7 cellular contexts compared by ENCODE assay signal in the genomic region with DNA sequence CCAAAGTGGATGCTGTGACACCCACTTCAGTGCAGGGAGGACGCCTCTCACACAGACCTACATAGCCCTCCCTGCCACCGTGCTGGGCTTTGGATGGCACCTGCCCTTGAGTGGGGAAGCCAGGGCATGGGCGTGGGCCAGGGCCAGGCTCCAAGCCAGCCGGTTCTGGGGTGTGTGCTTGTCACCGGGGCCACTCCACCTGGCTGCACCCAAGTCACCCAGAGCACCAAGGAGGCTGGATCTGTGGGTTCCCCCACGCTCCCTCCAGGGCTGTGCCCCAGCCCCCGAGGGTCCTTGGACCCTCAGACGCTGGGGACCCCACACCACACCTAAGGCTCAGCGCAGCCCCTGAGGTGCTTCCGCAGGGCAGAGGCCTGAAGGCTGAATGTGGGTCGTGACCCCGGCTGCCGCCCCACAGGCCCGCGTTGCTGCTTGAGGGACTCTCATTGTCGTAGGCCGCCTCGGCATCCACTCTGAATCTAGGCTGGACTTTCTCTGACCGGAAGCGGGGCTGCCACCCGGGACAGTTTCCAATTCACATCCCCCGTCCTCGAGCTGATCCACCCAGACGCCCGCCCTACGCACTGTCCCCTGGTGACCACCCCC.
DNase-seq lines count a peak whose midpoint lies in the region; TF ChIP-seq lines count a peak whose summit lies in the region.
"Had no signal": no experiment of that assay in that cellular context is flagged by ENCODE, and none has a peak within 500 bp of the region (broad histone marks: within the 10 kb centered on the region; RNA-seq: fewer than 3 reads in every experiment).

No MANE protein-coding gene starts in this region.

- TF ChIP-seq CTCF in fibroblast of mammary gland (conservative IDR thresholded peaks at IDR 0.05; ENCODE audit: control insufficient read depth, insufficient read depth, low read depth, low read length) = no peak
- TF ChIP-seq CTCF in GM13977 (IDR thresholded peaks at IDR 0.05; ENCODE audit: extremely low read depth, insufficient read depth, missing control alignments) = no peak

- in situ Hi-C loops in GM13977 (cut with MboI; ENCODE audit: low pct_unique_long_range_greater_than_20kb, low sequenced_read_pairs, unreplicated experiment) = no loop called here

- H3K4me3 ChIP-seq in fibroblast of mammary gland (ENCODE audit: control insufficient read depth, low read depth, low read length) (peak overlapping the region; percentile 86), skeletal muscle cell (ENCODE audit: low read depth, low read length) (peak overlapping the region; percentile 80)

- peak; percentile 43 for DNase-seq in NAMALWA (ENCODE audit: low spot score)
- no peak for DNase-seq in fibroblast of mammary gland (ENCODE audit: low read depth)
- no peak for DNase-seq in skeletal muscle cell (ENCODE audit: low read depth)
- no peak for DNase-seq in NCI-H510A (lab: John Stamatoyannopoulos, UW)
- DNase-seq in LoVo (ENCODE audit: low spot score) = no peak
- DNase-seq in GM13977 (ENCODE audit: low spot score) = no peak
- DNase-seq: H7 had no signal
